In genomic region chr3:119289371-119289770, GRCh38 we compare ENCODE assay signal across 1 cellular context.
TF ChIP-seq lines count a peak whose summit lies in the region.

No MANE protein-coding gene starts in this region.

TF ChIP-seq in GM23338, 12 proteins besides CTCF, POLR2A, EP300 and RAD21:
- TF ChIP-seq NANOG (IDR thresholded peaks at IDR 0.05; ENCODE audit: borderline replicate concordance) (no peak), REST (IDR thresholded peaks at IDR 0.05; ENCODE audit: unreplicated experiment) (no peak), EZH2 (IDR thresholded peaks at IDR 0.05; ENCODE audit: low read depth, unreplicated experiment) (no peak), ZNF462 (CRISPR knock-in tag; IDR thresholded peaks at IDR 0.05) (no peak)
